1 cellular context compared by ENCODE assay signal in genomic region chr10:97708976-97709745, GRCh38.
A peak's percentile ranks its signal among the peaks of the same experiment; 100 is the strongest.
TF ChIP-seq lines count a peak whose summit lies in the region.

No MANE protein-coding gene starts in this region.

TF ChIP-seq in GM12878, 131 proteins besides CTCF, POLR2A, EP300 and RAD21:
- TF ChIP-seq POLR2AphosphoS2 (IDR thresholded peaks at IDR 0.05; ENCODE audit: low read depth, low read length) (no peak), BRCA1 (IDR thresholded peaks at IDR 0.05; ENCODE audit: low read depth, low read length) (no peak), JUNB (IDR thresholded peaks at IDR 0.05) (no peak), SMC3 (IDR thresholded peaks at IDR 0.05; ENCODE audit: borderline replicate concordance, low read length) (peak; percentile 83; the same call in 1 of the 2 replicates), BHLHE40 (IDR thresholded peaks at IDR 0.05; ENCODE audit: borderline replicate concordance in 1 of 2, low read depth in 2 of 2, low read length in 1 of 2) (no peak)
